ENCODE assay signal across 8 cellular contexts in genomic region chr16:58129097-58129936, GRCh38.
DNase-seq lines count a peak whose midpoint lies in the region; ATAC-seq and TF ChIP-seq lines count a peak whose summit lies in the region.

Gene CFAP20, minus strand, starts transcription at chr16:58129381. Its CDS starts 266 bp downstream, at chr16:58129115.

- H3K27me3 ChIP-seq in GM06990 (replicated peaks; ENCODE audit: control insufficient read depth, insufficient read depth, low read length): no peaks in the 10 kb centered on the region

- peaks cover 3% of the 10 kb centered on the region for H3K36me3 Mint-ChIP-seq in activated naive CD4-positive, alpha-beta T cell treated with anti-CD3 and anti-CD28 coated beads, Interleukin-2, amount 50 U/mL, for 24 hours

- no peaks in the 10 kb centered on the region for H3K9me3 Mint-ChIP-seq in activated naive CD4-positive, alpha-beta T cell treated with anti-CD3 and anti-CD28 coated beads, Interleukin-2, amount 50 U/mL, for 24 hours

- peak within 1 kb of the TSS; percentile 89 for H3K4me3 Mint-ChIP-seq in activated naive CD4-positive, alpha-beta T cell treated with anti-CD3 and anti-CD28 coated beads, Interleukin-2, amount 50 U/mL, for 24 hours

- H3K4me3 ChIP-seq in GM06990 (replicated peaks; ENCODE audit: low read depth, low read length): peak within 1 kb of the TSS; percentile 67

- ATAC-seq in HG02588 (IDR thresholded peaks at IDR 0.05; ENCODE audit: unreplicated experiment) (peak; percentile 87), SK-N-SH treated with all-trans-retinoic acid at 6 μM for 48 hours (peak; percentile 92)

- peak within 1 kb of the TSS; percentile 79 for H3K27ac Mint-ChIP-seq in activated naive CD4-positive, alpha-beta T cell treated with anti-CD3 and anti-CD28 coated beads, Interleukin-2, amount 50 U/mL, for 24 hours

- no peaks in the 10 kb centered on the region for H3K27me3 Mint-ChIP-seq in activated naive CD4-positive, alpha-beta T cell treated with anti-CD3 and anti-CD28 coated beads, Interleukin-2, amount 50 U/mL, for 24 hours

- DNase-seq in GM06990 (ENCODE audit: extremely low read depth, insufficient read length) (peak; percentile 100), NCI-H1092 (lab: John Stamatoyannopoulos, UW) (peak; percentile 99), germinal center (ENCODE audit: low spot score) (peak; percentile 95), non-pigmented ciliary epithelial cell (ENCODE audit: low read depth) (peak; percentile 100), superior temporal gyrus (ENCODE audit: extremely low spot score) (peak; percentile 99)

- H3K36me3 ChIP-seq in GM06990 (ENCODE audit: control insufficient read depth, insufficient read depth, low read length): no peaks in the 10 kb centered on the region

- H3K4me1 Mint-ChIP-seq in activated naive CD4-positive, alpha-beta T cell treated with anti-CD3 and anti-CD28 coated beads, Interleukin-2, amount 50 U/mL, for 24 hours: peaks cover 41% of the 10 kb centered on the region

- TF ChIP-seq CTCF in GM06990 (IDR thresholded peaks at IDR 0.05; ENCODE audit: insufficient read depth, low read length, poor library complexity, severe bottlenecking): no peak

TF ChIP-seq in SK-N-SH treated with all-trans-retinoic acid at 6 μM for 48 hours, 23 proteins besides CTCF, POLR2A, EP300 and RAD21:
- no peak for TF ChIP-seq BACH2 (CRISPR knock-in tag; IDR thresholded peaks at IDR 0.05; ENCODE audit: borderline replicate concordance)
- peak; percentile 77; the same call in 1 of the 2 replicates for TF ChIP-seq TCF4 (CRISPR knock-in tag; IDR thresholded peaks at IDR 0.05; ENCODE audit: borderline replicate concordance)

Comparison
In these comparisons a context has a peak if more than half of its experiments do, and no peak if none do; other contexts are left out.
1. Peak in every context shown above with its lines: DNase-seq, ATAC-seq and H3K4me3 ChIP-seq.